Comparison of ENCODE assay signal across 9 cellular contexts in genomic region chr22:38802671-38803121, GRCh38. TPM values are rescaled to one million over a fixed set of nuclear protein-coding genes. Genes with fewer than 3 reads are reported as not detected.
DNase-seq lines count a peak whose midpoint lies in the region; ATAC-seq and TF ChIP-seq lines count a peak whose summit lies in the region.
"Had no signal": no experiment of that assay in that cellular context is flagged by ENCODE, and none has a peak within 500 bp of the region (broad histone marks: within the 10 kb centered on the region; RNA-seq: fewer than 3 reads in every experiment).

No MANE protein-coding gene starts in this region.

- peak overlapping the region in 1 of 2 donors; percentile 61 for H3K27ac ChIP-seq in tibial artery

- no peaks in the 10 kb centered on the region for H3K9me3 ChIP-seq in tibial artery
- H3K9me3 ChIP-seq: ascending aorta had no signal

- H3K27me3 Mint-ChIP-seq in effector memory CD8-positive, alpha-beta T cell: peaks cover 38 to 42% of the 10 kb centered on the region in 2 donors
- peaks cover 4% of the 10 kb centered on the region for H3K27me3 Mint-ChIP-seq in glutamatergic neuron (ENCODE audit: unreplicated experiment)

- no peak for ATAC-seq in GM21786 (IDR thresholded peaks at IDR 0.05; ENCODE audit: unreplicated experiment)
- no peak for ATAC-seq in GM18517 (IDR thresholded peaks at IDR 0.05; ENCODE audit: unreplicated experiment)
- no peak for ATAC-seq in effector memory CD8-positive, alpha-beta T cell (replicated peaks)

- DNase-seq in HT1080 (ENCODE audit: low read depth) (peak; percentile 82), amniotic epithelial cell (ENCODE audit: low read depth) (peak; percentile 90), tibial artery (peak; percentile 57 to 88), glutamatergic neuron (no peak)
- DNase-seq in effector memory CD8-positive, alpha-beta T cell: no peak

- intact Hi-C loops in tibial artery (cut with DNase I; ENCODE audit: low total_unique reads): no loop called here

- H3K9me3 Mint-ChIP-seq in effector memory CD8-positive, alpha-beta T cell: peaks cover 0 to 2% of the 10 kb centered on the region in 2 donors
- H3K9me3 Mint-ChIP-seq in glutamatergic neuron (ENCODE audit: unreplicated experiment): no peaks in the 10 kb centered on the region

- peaks cover 0 to 14% (median 6%) of the 10 kb centered on the region in 4 donors for H3K4me1 ChIP-seq in tibial artery

- no peak overlapping the region for H3K4me3 Mint-ChIP-seq in effector memory CD8-positive, alpha-beta T cell
- H3K4me3 Mint-ChIP-seq in glutamatergic neuron (ENCODE audit: unreplicated experiment): no peak overlapping the region

- no peaks in the 10 kb centered on the region for H3K36me3 Mint-ChIP-seq in effector memory CD8-positive, alpha-beta T cell (ENCODE audit: insufficient read depth)
- H3K36me3 Mint-ChIP-seq in glutamatergic neuron (ENCODE audit: unreplicated experiment): peaks cover 8% of the 10 kb centered on the region

- TF ChIP-seq CTCF in tibial artery (IDR thresholded peaks at IDR 0.05) (no peak), glutamatergic neuron (IDR thresholded peaks at IDR 0.05; ENCODE audit: partially characterized antibody, unreplicated experiment) (no peak)

- peaks cover 0 to 11% of the 10 kb centered on the region in 2 donors for H3K27me3 ChIP-seq in tibial artery
- H3K27me3 ChIP-seq: ascending aorta had no signal

- H3K36me3 ChIP-seq in tibial artery: no peaks in the 10 kb centered on the region
- H3K36me3 ChIP-seq: ascending aorta had no signal

- H3K4me1 Mint-ChIP-seq in effector memory CD8-positive, alpha-beta T cell (ENCODE audit: low read depth in 2 of 2): peaks cover 7 to 10% of the 10 kb centered on the region in 2 donors
- H3K4me1 Mint-ChIP-seq in glutamatergic neuron (ENCODE audit: low read depth, unreplicated experiment): no peaks in the 10 kb centered on the region

- H3K27ac Mint-ChIP-seq in effector memory CD8-positive, alpha-beta T cell: no peak overlapping the region
- H3K27ac Mint-ChIP-seq in glutamatergic neuron (ENCODE audit: unreplicated experiment): no peak overlapping the region

- H3K4me3 ChIP-seq in iPS-11a (ENCODE audit: low read depth, low read length) (peak overlapping the region; percentile 8), tibial artery (no peak overlapping the region)
- H3K4me3 ChIP-seq: ascending aorta had no signal

RNA-seq across cellular contexts. Expression of gene DNAL4, which starts 8.8 kb away (rescaled TPM):
- total RNA-seq in HT1080 (2014; rRNA removed; shearing (Covaris generic)): 3.1 and 6.9 TPM in 2 replicates
- 10.7 and 17.4 TPM in 2 replicates for polyA plus RNA-seq in HT1080 (2015; cell fraction: cytosol; rRNA removed)
- 6.5 and 7.6 TPM in 2 replicates for polyA plus RNA-seq in HT1080 (2015; cell fraction: nucleus; rRNA removed)
- 19.4 TPM for total RNA-seq in glutamatergic neuron (ENCODE audit: unreplicated experiment)

RNA-seq across cellular contexts. Expression of gene NPTXR, which starts 41.1 kb away (rescaled TPM):
- total RNA-seq in HT1080 (2014; rRNA removed; shearing (Covaris generic)): 2.6 and 2.9 TPM in 2 replicates
- 7.7 and 8.3 TPM in 2 replicates for polyA plus RNA-seq in HT1080 (2015; cell fraction: cytosol; rRNA removed)
- 11.8 and 13.4 TPM in 2 replicates for polyA plus RNA-seq in HT1080 (2015; cell fraction: nucleus; rRNA removed)
- total RNA-seq in glutamatergic neuron (ENCODE audit: unreplicated experiment): 9.2 TPM

RNA-seq across cellular contexts. Expression of gene SUN2, which starts 46.9 kb away (rescaled TPM):
- 84.8 and 87.9 TPM in 2 replicates for total RNA-seq in HT1080 (2014; rRNA removed; shearing (Covaris generic))
- polyA plus RNA-seq in HT1080 (2015; cell fraction: cytosol; rRNA removed): 87.3 and 90.0 TPM in 2 replicates
- polyA plus RNA-seq in HT1080 (2015; cell fraction: nucleus; rRNA removed): 231 and 236 TPM in 2 replicates
- 174 TPM for total RNA-seq in glutamatergic neuron (ENCODE audit: unreplicated experiment)

Comparison
In these comparisons a context has a peak if more than half of its experiments do, and no peak if none do; other contexts are left out.
1. DNase-seq: peak in HT1080 (single experiment), amniotic epithelial cell (single experiment) and tibial artery (2 of 2); none in effector memory CD8-positive, alpha-beta T cell (0 of 3) and glutamatergic neuron (single experiment).